In genomic region chr14:104726600-104727451, GRCh38 we compare ENCODE assay signal across 1 cellular context.
TF ChIP-seq lines count a peak whose summit lies in the region.

No MANE protein-coding gene starts in this region.

TF ChIP-seq in HepG2, 621 proteins besides CTCF, POLR2A, EP300 and RAD21 (continued from another document and continues in another):
- TF ChIP-seq ZBTB40 (IDR thresholded peaks at IDR 0.05) (no peak), ZBTB40 (CRISPR knock-in tag; IDR thresholded peaks at IDR 0.05) (no peak), NCOA5 (CRISPR knock-in tag; IDR thresholded peaks at IDR 0.05) (no peak), NFKB2 (CRISPR knock-in tag; IDR thresholded peaks at IDR 0.05; ENCODE audit: borderline replicate concordance) (peak; percentile 33; the same call in 1 of the 2 replicates), ZNF646 (CRISPR knock-in tag; IDR thresholded peaks at IDR 0.05) (no peak), DNMT3B (CRISPR knock-in tag; conservative IDR thresholded peaks at IDR 0.05) (no peak), CSRNP1 (CRISPR knock-in tag; IDR thresholded peaks at IDR 0.05) (no peak), ZNF407 (CRISPR knock-in tag; IDR thresholded peaks at IDR 0.05; ENCODE audit: not compliant biosample characterization) (no peak), ZNF234 (CRISPR knock-in tag; conservative IDR thresholded peaks at IDR 0.05) (no peak), HNRNPH1 (optimal IDR thresholded peaks at IDR 0.05; ENCODE audit: low read depth, low read length) (no peak), SNAPC5 (CRISPR knock-in tag; IDR thresholded peaks at IDR 0.05; ENCODE audit: borderline replicate concordance) (no peak), U2AF1 (optimal IDR thresholded peaks at IDR 0.05; ENCODE audit: low read depth, low read length) (no peak), ZHX1 (CRISPR knock-in tag; IDR thresholded peaks at IDR 0.05; ENCODE audit: low read depth) (0 out of 2 replicates have a peak, but pooled peaks have one; percentile 21), CREB1 (IDR thresholded peaks at IDR 0.05) (no peak), CREB1 (CRISPR knock-in tag; IDR thresholded peaks at IDR 0.05) (no peak), HMG20A (CRISPR knock-in tag; IDR thresholded peaks at IDR 0.05; ENCODE audit: borderline replicate concordance) (no peak), ARHGAP35 (CRISPR knock-in tag; IDR thresholded peaks at IDR 0.05; ENCODE audit: borderline replicate concordance) (no peak), ZNF644 (CRISPR knock-in tag; IDR thresholded peaks at IDR 0.05; ENCODE audit: low read depth) (no peak), STAT5B (CRISPR knock-in tag; IDR thresholded peaks at IDR 0.05) (no peak), ZNF549 (CRISPR knock-in tag; IDR thresholded peaks at IDR 0.05) (no peak)
